Comparison of ENCODE assay signal across 16 cellular contexts in the genomic region with DNA sequence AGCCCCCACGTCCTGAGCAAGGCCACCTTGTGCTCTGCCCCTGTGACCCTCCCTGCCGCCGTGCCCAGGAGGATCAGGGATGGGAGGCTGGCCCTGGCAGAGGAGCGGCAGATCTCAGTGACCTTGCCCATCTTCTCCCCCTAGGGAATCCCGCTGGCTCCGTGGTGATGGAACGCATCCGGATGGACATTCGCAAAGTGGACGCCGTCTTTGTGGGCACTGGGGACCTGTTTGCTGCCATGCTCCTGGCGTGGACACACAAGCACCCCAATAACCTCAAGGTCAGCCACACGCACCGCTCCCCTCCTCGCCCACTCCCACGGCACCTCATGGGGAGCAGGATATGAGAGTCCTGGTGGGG. TPM values are rescaled to one million over a fixed set of nuclear protein-coding genes. Genes with fewer than 3 reads are reported as not detected.
DNase-seq lines count a peak whose midpoint lies in the region; ATAC-seq, FAIRE-seq and TF ChIP-seq lines count a peak whose summit lies in the region.
"Had no signal": no experiment of that assay in that cellular context is flagged by ENCODE, and none has a peak within 500 bp of the region (broad histone marks: within the 10 kb centered on the region; RNA-seq: fewer than 3 reads in every experiment).

No MANE protein-coding gene starts in this region.

- CTCF ChIA-PET in MCF 10A (lab: Yijun Ruan, JAX) (no interaction called here), K562 (lab: Yijun Ruan, JAX; ENCODE audit: low intra/inter-chr PET ratio) (no interaction called here)

- H3K4me2 ChIP-seq in K562 (ENCODE audit: insufficient read depth, low read length): no peak overlapping the region
- H3K4me2 ChIP-seq: BLaER1, KMS-11 had no signal

- H3K27me3 Mint-ChIP-seq in MCF 10A (ENCODE audit: insufficient read depth, unreplicated experiment): no peaks in the 10 kb centered on the region
- H3K27me3 Mint-ChIP-seq: CD4-positive, alpha-beta memory T cell had no signal

- no peak for TF ChIP-seq CTCF in MCF 10A (IDR thresholded peaks at IDR 0.05; ENCODE audit: unreplicated experiment)
- TF ChIP-seq CTCF in breast epithelium (IDR thresholded peaks at IDR 0.05): no peak
- no peak for TF ChIP-seq CTCF in K562 (IDR thresholded peaks at IDR 0.05 in 2 of 3, conservative IDR thresholded peaks at IDR 0.05 in 1 of 3; ENCODE audit: insufficient read depth in 2 of 3, low read depth in 1 of 3, low read length in 3 of 3)

- H3K27me3 ChIP-seq in breast epithelium (no peaks in the 10 kb centered on the region), K562 (ENCODE audit: control insufficient read depth in 2 of 2, insufficient read depth in 2 of 2, low read length in 2 of 2) (no peaks in the 10 kb centered on the region)
- H3K27me3 ChIP-seq: BLaER1 had no signal

- ATAC-seq in K562 (no peak), HG02642 (IDR thresholded peaks at IDR 0.05; ENCODE audit: poor library complexity, unreplicated experiment) (no peak)

- FAIRE-seq in K562 (lab: Jason Lieb, UNC): no peak
- peak; percentile 13 for FAIRE-seq in urothelium cell line (lab: Jason Lieb, UNC)

- peak overlapping the region in 1 of 2 experiments; percentile 55; a peak in 1 of 4 replicates for H3K9ac ChIP-seq in K562 (ENCODE audit: insufficient read depth in 1 of 2, low read depth in 2 of 2, low read length in 2 of 2)
- H3K9ac ChIP-seq: BLaER1, KMS-11 had no signal

- H3K36me3 ChIP-seq in breast epithelium (no peaks in the 10 kb centered on the region), K562 (ENCODE audit: control insufficient read depth, insufficient read depth, low read length) (peaks cover 94% of the 10 kb centered on the region; the same call in 2 of the 3 replicates)

- H3K9me1 ChIP-seq in K562 (ENCODE audit: control insufficient read depth, insufficient read depth, low read length): no peaks in the 10 kb centered on the region

- no peaks in the 10 kb centered on the region for H3K9me3 Mint-ChIP-seq in MCF 10A (ENCODE audit: unreplicated experiment)

- no peak overlapping the region for H2AFZ ChIP-seq in K562 (ENCODE audit: low read depth, low read length)

- BruUV-seq in MCF 10A (replicated peaks; lab: Mats Ljungman, UMichigan) (no TSS peak), K562 (replicated peaks; lab: Mats Ljungman, UMichigan) (no TSS peak)

- TF ChIP-seq RAD21 in K562 (CRISPR knock-in tag; conservative IDR thresholded peaks at IDR 0.05 in 1 of 2, IDR thresholded peaks at IDR 0.05 in 1 of 2): no peak

- TF ChIP-seq POLR2A in breast epithelium (IDR thresholded peaks at IDR 0.05): no peak
- no peak for TF ChIP-seq POLR2A in K562 (conservative IDR thresholded peaks at IDR 0.05)

- no peak for DNase-seq in MCF 10A (ENCODE audit: unreplicated experiment)
- DNase-seq in breast epithelium (ENCODE audit: low spot score in 2 of 2): no peak
- no peak for DNase-seq in K562 (ENCODE audit: extremely low read depth in 1 of 4, low spot score in 3 of 4)
- DNase-seq in urothelium cell line (ENCODE audit: low spot score): no peak
- no peak for DNase-seq in head of caudate nucleus
- DNase-seq: CD4-positive, alpha-beta memory T cell; DMS153; DMS79; GDM1 had no signal

- in situ Hi-C loops in K562 (cut with MboI): no loop called here

- H3K79me2 ChIP-seq in K562 (ENCODE audit: control insufficient read depth, insufficient read depth, low read length): no peaks in the 10 kb centered on the region

- WGBS in K562 (ENCODE audit: insufficient coverage, low coverage, missing lambda C conversion rate): 94% methylated on average over 16 of the region's 16 CpGs

- H3K4me3 ChIP-seq in breast epithelium: no peak overlapping the region
- no peak overlapping the region for H3K4me3 ChIP-seq in K562
- H3K4me3 ChIP-seq: BLaER1, HAP-1 had no signal

- no peaks in the 10 kb centered on the region for H3K9me3 ChIP-seq in breast epithelium
- H3K9me3 ChIP-seq in K562 (replicated peaks; ENCODE audit: control insufficient read depth, insufficient read depth, low read depth, low read length): no peaks in the 10 kb centered on the region
- H3K9me3 ChIP-seq: BLaER1, HAP-1 had no signal

- H3K4me1 ChIP-seq in breast epithelium (peaks cover 0 to 12% of the 10 kb centered on the region in 2 donors), K562 (replicated peaks in 1 of 2; ENCODE audit: control insufficient read depth in 2 of 2, insufficient read depth in 2 of 2, low read length in 2 of 2) (peaks cover 0 to 49% of the 10 kb centered on the region in 2 experiments; a peak in 1 of 5 replicates)
- H3K4me1 ChIP-seq: HAP-1 had no signal

- H4K20me1 ChIP-seq in K562 (replicated peaks; ENCODE audit: control insufficient read depth, insufficient read depth, low read length): no peaks in the 10 kb centered on the region; the same call in 1 of the 2 replicates

- POLR2A ChIA-PET in MCF 10A (lab: Yijun Ruan, JAX): no interaction called here
- POLR2A ChIA-PET in K562 (lab: Yijun Ruan, JAX): no interaction called here

- intact Hi-C loops in MCF 10A (cut with micrococcal nuclease) (no loop called here), breast epithelium (cut with DNase I; ENCODE audit: low total_unique reads) (no loop called here), K562 (cut with micrococcal nuclease) (no loop called here), head of caudate nucleus (cut with DNase I) (no loop called here)

- H3K27ac Mint-ChIP-seq in MCF 10A (ENCODE audit: low read depth, unreplicated experiment): peak overlapping the region; percentile 39

- TF ChIP-seq EP300 in K562 (IDR thresholded peaks at IDR 0.05; ENCODE audit: low read length): no peak

- H3K27ac ChIP-seq in breast epithelium: no peak overlapping the region
- no peak overlapping the region for H3K27ac ChIP-seq in K562 (ENCODE audit: extremely low read depth, low read depth, low read length)
- H3K27ac ChIP-seq: 22Rv1, BLaER1, HL-60, KMS-11 had no signal

- peaks cover 90% of the 10 kb centered on the region for H3K36me3 Mint-ChIP-seq in MCF 10A (ENCODE audit: insufficient read depth, unreplicated experiment)

- H3K4me1 Mint-ChIP-seq in MCF 10A (ENCODE audit: insufficient read depth, unreplicated experiment): peaks cover 10% of the 10 kb centered on the region
- H3K4me1 Mint-ChIP-seq: CD4-positive, alpha-beta memory T cell had no signal

- no peak overlapping the region for H3K4me3 Mint-ChIP-seq in MCF 10A (ENCODE audit: unreplicated experiment)
- H3K4me3 Mint-ChIP-seq: CD14-positive monocyte; CD4-positive, alpha-beta memory T cell had no signal

RNA-seq across cellular contexts. Expression of a gene that starts 22.7 kb away (rescaled TPM):
- 60.5 and 75.0 TPM in 2 replicates for total RNA-seq in MCF 10A (2022)
- 10 to 100 TPM; 12.1 to 16.8 (median 16.8) TPM for total RNA-seq in breast epithelium
- 10.6 and 21.9 TPM in 2 replicates for total RNA-seq in K562 (2011; cell fraction: chromatin; rRNA removed; ENCODE audit: low replicate concordance)
- total RNA-seq in K562 (2011; cell fraction: nucleolus; rRNA removed): 19.5 and 22.0 TPM in 2 replicates
- 18.3 and 24.3 TPM in 2 replicates for total RNA-seq in K562 (2011; cell fraction: nucleoplasm; rRNA removed)
- 23.1 and 29.0 TPM in 2 replicates for total RNA-seq in K562 (2014; rRNA removed)
- 20.8 and 21.1 TPM in 2 replicates for total RNA-seq in K562 (2014; rRNA removed; fragmentation: Illumina TruSeq; extraction: Trizol)
- 31.7 and 34.9 TPM in 2 replicates for total RNA-seq in K562 (2015; rRNA removed; fragmentation: Illumina TruSeq; extraction: Trizol)
- total RNA-seq in K562 (2021): 43.5 and 48.1 TPM in 2 replicates
- 46.6 and 58.0 TPM in 2 replicates for polyA plus RNA-seq in K562 (2011; rRNA removed)
- 74.4 and 80.8 TPM in 2 replicates for polyA plus RNA-seq in K562 (2011; cell fraction: cytosol; rRNA removed)
- polyA plus RNA-seq in K562 (2011; cell fraction: nucleus; rRNA removed): 36.5 and 43.3 TPM in 2 replicates
- polyA plus RNA-seq in K562 (2012): 76.9 and 118 TPM in 2 replicates
- polyA plus RNA-seq in K562 (2014; fragmentation: Illumina TruSeq; extraction: Trizol): 64.2 and 79.8 TPM in 2 replicates
- polyA plus RNA-seq in K562 (2014; fragmentation: Nextera tagmentation; extraction: Ambion mirVana): 10 to 100 TPM; 12.4 to 17.1 TPM
- polyA plus RNA-seq in K562 (2014; rRNA removed): 65.0 and 67.8 TPM in 2 replicates
- 33.5 and 37.4 TPM in 2 replicates for polyA minus RNA-seq in K562 (2011; rRNA and poly(A)+ RNA removed)
- 14.2 and 21.7 TPM in 2 replicates for polyA minus RNA-seq in K562 (2011; cell fraction: cytosol; rRNA and poly(A)+ RNA removed)
- 9.0 and 14.1 TPM in 2 replicates for polyA minus RNA-seq in K562 (2011; cell fraction: nucleus; rRNA and poly(A)+ RNA removed)

RNA-seq across cellular contexts. Expression of a gene that starts 34.5 kb away (rescaled TPM):
- total RNA-seq in MCF 10A (2022) (194 and 210 TPM in 2 replicates), breast epithelium (10 to 100 TPM; 51.5 to 79.2 (median 65.6) TPM), K562 (2014; rRNA removed) (95.1 and 117 TPM in 2 replicates), K562 (2014; rRNA removed; fragmentation: Illumina TruSeq; extraction: Trizol) (57.2 and 71.2 TPM in 2 replicates), K562 (2015; rRNA removed; fragmentation: Illumina TruSeq; extraction: Trizol) (46.8 and 47.5 TPM in 2 replicates), K562 (2021) (162 TPM in 2 replicates)
- 130 and 265 TPM in 2 replicates for total RNA-seq in K562 (2011; cell fraction: chromatin; rRNA removed; ENCODE audit: low replicate concordance)
- total RNA-seq in K562 (2011; cell fraction: nucleolus; rRNA removed): 121 and 125 TPM in 2 replicates
- total RNA-seq in K562 (2011; cell fraction: nucleoplasm; rRNA removed): 113 and 116 TPM in 2 replicates
- polyA plus RNA-seq in K562 (2011; rRNA removed) (135 and 158 TPM in 2 replicates), K562 (2014; fragmentation: Illumina TruSeq; extraction: Trizol) (80.6 and 84.8 TPM in 2 replicates), K562 (2014; fragmentation: Nextera tagmentation; extraction: Ambion mirVana) (1 to 10 TPM; 5.6 to 8.9 TPM), K562 (2014; rRNA removed) (76.5 and 103 TPM in 2 replicates)
- 118 and 126 TPM in 2 replicates for polyA plus RNA-seq in K562 (2011; cell fraction: cytosol; rRNA removed)
- polyA plus RNA-seq in K562 (2011; cell fraction: nucleus; rRNA removed): 116 TPM in 2 replicates
- polyA plus RNA-seq in K562 (2012): 82.1 and 83.5 TPM in 2 replicates
- 203 and 232 TPM in 2 replicates for polyA minus RNA-seq in K562 (2011; rRNA and poly(A)+ RNA removed)
- 63.0 and 91.6 TPM in 2 replicates for polyA minus RNA-seq in K562 (2011; cell fraction: cytosol; rRNA and poly(A)+ RNA removed)
- 27.7 and 39.5 TPM in 2 replicates for polyA minus RNA-seq in K562 (2011; cell fraction: nucleus; rRNA and poly(A)+ RNA removed)

RNA-seq across cellular contexts. Expression of a gene that starts 36.0 kb away (rescaled TPM):
- total RNA-seq in MCF 10A (2022) (43.7 and 56.0 TPM in 2 replicates), breast epithelium (10 to 100 TPM; 15.4 to 22.9 (median 16.5) TPM), K562 (2014; rRNA removed) (68.6 and 84.3 TPM in 2 replicates), K562 (2014; rRNA removed; fragmentation: Illumina TruSeq; extraction: Trizol) (40.5 and 48.5 TPM in 2 replicates), K562 (2015; rRNA removed; fragmentation: Illumina TruSeq; extraction: Trizol) (51.6 and 52.9 TPM in 2 replicates), K562 (2021) (89.1 and 105 TPM in 2 replicates)
- total RNA-seq in K562 (2011; cell fraction: chromatin; rRNA removed; ENCODE audit: low replicate concordance): 200 and 398 TPM in 2 replicates
- total RNA-seq in K562 (2011; cell fraction: nucleolus; rRNA removed): 176 and 196 TPM in 2 replicates
- 186 and 220 TPM in 2 replicates for total RNA-seq in K562 (2011; cell fraction: nucleoplasm; rRNA removed)
- polyA plus RNA-seq in K562 (2011; rRNA removed) (38.0 and 47.3 TPM in 2 replicates), K562 (2014; fragmentation: Illumina TruSeq; extraction: Trizol) (79.7 and 97.5 TPM in 2 replicates), K562 (2014; fragmentation: Nextera tagmentation; extraction: Ambion mirVana) (1 to 10 TPM in 1 of 2 experiments, under 1 TPM in 1; 0.89 to 1.8 TPM), K562 (2014; rRNA removed) (60.2 and 64.7 TPM in 2 replicates)
- 22.9 and 23.5 TPM in 2 replicates for polyA plus RNA-seq in K562 (2011; cell fraction: cytosol; rRNA removed)
- polyA plus RNA-seq in K562 (2011; cell fraction: nucleus; rRNA removed): 233 and 286 TPM in 2 replicates
- 35.6 and 62.2 TPM in 2 replicates for polyA plus RNA-seq in K562 (2012)
- polyA minus RNA-seq in K562 (2011; rRNA and poly(A)+ RNA removed): 23.9 and 28.6 TPM in 2 replicates
- 20.8 and 22.0 TPM in 2 replicates for polyA minus RNA-seq in K562 (2011; cell fraction: cytosol; rRNA and poly(A)+ RNA removed)
- polyA minus RNA-seq in K562 (2011; cell fraction: nucleus; rRNA and poly(A)+ RNA removed): 66.5 and 104 TPM in 2 replicates
